12 cellular contexts compared by ENCODE assay signal in the genomic region with DNA sequence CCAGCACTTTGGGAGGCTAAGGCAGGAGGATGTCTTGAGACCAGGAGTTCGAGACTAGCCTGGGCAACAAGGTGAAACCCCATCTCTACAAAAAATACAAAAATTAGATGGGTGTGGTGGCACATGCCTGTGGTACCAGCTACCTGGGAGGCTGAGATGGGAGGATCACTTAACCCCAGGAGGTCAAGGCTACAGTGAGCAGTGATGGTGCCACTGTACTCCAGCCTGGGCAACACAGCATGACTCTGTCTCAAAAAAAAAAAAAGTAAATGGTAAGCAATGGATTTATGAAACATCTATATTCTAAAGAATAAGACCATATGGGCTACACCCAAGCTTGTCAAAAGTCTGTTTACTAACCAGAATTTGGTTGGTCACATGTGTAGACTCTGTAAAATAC. TPM values are rescaled to one million over a fixed set of nuclear protein-coding genes. Genes with fewer than 3 reads are reported as not detected.
DNase-seq lines count a peak whose midpoint lies in the region; ATAC-seq and TF ChIP-seq lines count a peak whose summit lies in the region.
"Had no signal": no experiment of that assay in that cellular context is flagged by ENCODE, and none has a peak within 500 bp of the region (broad histone marks: within the 10 kb centered on the region; RNA-seq: fewer than 3 reads in every experiment).

No MANE protein-coding gene starts in this region.

- H3K4me3 ChIP-seq in GM23248 (no peak overlapping the region), right cardiac atrium (ENCODE audit: low read length) (no peak overlapping the region), smooth muscle cell (no peak overlapping the region)

- TF ChIP-seq CTCF in smooth muscle cell (IDR thresholded peaks at IDR 0.05; ENCODE audit: borderline replicate concordance, insufficient read depth, poor library complexity, severe bottlenecking), result no peak

- H3K36me3 ChIP-seq in GM23248 (ENCODE audit: low read depth) (no peaks in the 10 kb centered on the region), smooth muscle cell (ENCODE audit: low read depth) (no peaks in the 10 kb centered on the region)

- 100% methylated on average over 1 of the region's 1 CpG for WGBS in GM23248 (ENCODE audit: low coverage in 1 of 2, low lambda C conversion rate in 2 of 2, missing lambda C conversion rate in 2 of 2), 2 experiments
- 100% methylated on average over 1 of the region's 1 CpG for WGBS in right cardiac atrium
- 100% methylated on average over 1 of the region's 1 CpG for WGBS in smooth muscle cell (ENCODE audit: low lambda C conversion rate)

- ATAC-seq in right cardiac atrium (no peak), HG02885 (IDR thresholded peaks at IDR 0.05; ENCODE audit: poor library complexity, unreplicated experiment) (no peak), GM21825 (IDR thresholded peaks at IDR 0.05; ENCODE audit: unreplicated experiment) (no peak)

- H3K9me2 ChIP-seq in GM23248 (ENCODE audit: insufficient read depth), result no peaks in the 10 kb centered on the region

- H3F3A ChIP-seq in GM23248 (ENCODE audit: insufficient read depth) (peaks cover 60% of the 10 kb centered on the region), smooth muscle cell (ENCODE audit: low read depth) (peaks cover 42% of the 10 kb centered on the region)

- no peaks in the 10 kb centered on the region for H3K27me3 ChIP-seq in GM23248 (replicated peaks; ENCODE audit: insufficient read depth)
- H3K27me3 ChIP-seq in right cardiac atrium (ENCODE audit: control insufficient read depth, insufficient read depth), result no peaks in the 10 kb centered on the region
- no peaks in the 10 kb centered on the region for H3K27me3 ChIP-seq in smooth muscle cell (ENCODE audit: low read depth)

- H3K9me3 ChIP-seq in GM23248 (ENCODE audit: low read depth) (no peaks in the 10 kb centered on the region), right cardiac atrium (ENCODE audit: control insufficient read depth, low read length) (no peaks in the 10 kb centered on the region), smooth muscle cell (replicated peaks; ENCODE audit: low read depth) (no peaks in the 10 kb centered on the region)

- H3K4me2 ChIP-seq in GM23248 (ENCODE audit: unreplicated experiment), result peak overlapping the region; percentile 77
- peak overlapping the region; percentile 90 for H3K4me2 ChIP-seq in smooth muscle cell

- H3K79me2 ChIP-seq in GM23248 (ENCODE audit: insufficient read depth) (peaks cover 40% of the 10 kb centered on the region), smooth muscle cell (ENCODE audit: low read depth) (peaks cover 38% of the 10 kb centered on the region)

- peak; percentile 17 for DNase-seq in GM23248
- no peak for DNase-seq in right cardiac atrium
- DNase-seq in smooth muscle cell (lab: John Stamatoyannopoulos, UW; ENCODE audit: unreplicated experiment), result no peak
- DNase-seq in amniotic stem cell (lab: John Stamatoyannopoulos, UW), result no peak
- no peak for DNase-seq in DMS53 (lab: John Stamatoyannopoulos, UW)
- DNase-seq: activated T-cell treated with anti-CD3 and anti-CD28 coated beads, Interleukin-2, amount 50 U/mL, for 48 hours; CD4-positive, alpha-beta memory T cell; NCI-H2081 treated with DMSO at 0.1 percent for 48 hours; stimulated activated CD4-positive, alpha-beta T cell treated with anti-CD3 and anti-CD28 coated beads, Interleukin-4, amount 100 ng/mL, for 24 hours had no signal

- intact Hi-C loops in right cardiac atrium (cut with DNase I), result no loop called here

- no peaks in the 10 kb centered on the region for H4K20me1 ChIP-seq in GM23248 (ENCODE audit: insufficient read depth)
- no peaks in the 10 kb centered on the region for H4K20me1 ChIP-seq in smooth muscle cell (ENCODE audit: low read depth)

- H3K9ac ChIP-seq in GM23248, result peak overlapping the region; percentile 66
- peak overlapping the region; percentile 93 for H3K9ac ChIP-seq in smooth muscle cell (ENCODE audit: low read depth)

- H3K27ac ChIP-seq in GM23248 (peak overlapping the region; percentile 93), angular gyrus (ENCODE audit: low read depth, low read length) (peak overlapping the region; percentile 59), right cardiac atrium (ENCODE audit: low read length) (peak overlapping the region; percentile 67), smooth muscle cell (ENCODE audit: low read depth) (peak overlapping the region; percentile 99)

- in situ Hi-C loops in GM23248 (cut with MboI), result no loop called here

- H3K4me1 ChIP-seq in GM23248 (ENCODE audit: insufficient read depth), result peaks cover 61% of the 10 kb centered on the region
- peaks cover 13% of the 10 kb centered on the region for H3K4me1 ChIP-seq in right cardiac atrium (ENCODE audit: control insufficient read depth, insufficient read depth, low read length)
- H3K4me1 ChIP-seq in smooth muscle cell (ENCODE audit: low read depth), result peaks cover 54% of the 10 kb centered on the region

- H2AFZ ChIP-seq in GM23248 (peak overlapping the region; percentile 64), smooth muscle cell (ENCODE audit: low read depth) (no peak overlapping the region)

RNA-seq across cellular contexts. Expression of a gene that starts 12.3 kb away (rescaled TPM):
- 5.9 and 6.4 TPM in 2 replicates for total RNA-seq in GM23248 (2014; rRNA removed; shearing (Covaris generic))
- polyA plus RNA-seq in GM23248 (2016; fragmentation: Nextera tagmentation; extraction: Ambion mirVana), result 3.0 and 3.2 TPM in 2 replicates
- 10 to 100 TPM; 18.9 to 23.8 (median 20.8) TPM for total RNA-seq in right cardiac atrium
- polyA plus RNA-seq in right cardiac atrium, result 2.9 TPM
- total RNA-seq in smooth muscle cell, result 7.7 and 11.0 TPM in 2 replicates
- 2.5 and 3.5 TPM in 2 replicates for polyA plus RNA-seq in smooth muscle cell

RNA-seq across cellular contexts. Expression of a gene that starts 12.6 kb away (rescaled TPM):
- 40.2 and 49.6 TPM in 2 replicates for total RNA-seq in GM23248 (2014; rRNA removed; shearing (Covaris generic))
- 36.3 and 36.9 TPM in 2 replicates for polyA plus RNA-seq in GM23248 (2016; fragmentation: Nextera tagmentation; extraction: Ambion mirVana)
- total RNA-seq in right cardiac atrium, result 10 to 100 TPM; 58.9 to 78.6 (median 69.9) TPM
- polyA plus RNA-seq in right cardiac atrium, result 20.8 TPM
- total RNA-seq in smooth muscle cell, result 65.2 and 71.5 TPM in 2 replicates
- polyA plus RNA-seq in smooth muscle cell, result 21.2 and 24.8 TPM in 2 replicates
